Comparison of ENCODE assay signal across 23 cellular contexts in the genomic region with DNA sequence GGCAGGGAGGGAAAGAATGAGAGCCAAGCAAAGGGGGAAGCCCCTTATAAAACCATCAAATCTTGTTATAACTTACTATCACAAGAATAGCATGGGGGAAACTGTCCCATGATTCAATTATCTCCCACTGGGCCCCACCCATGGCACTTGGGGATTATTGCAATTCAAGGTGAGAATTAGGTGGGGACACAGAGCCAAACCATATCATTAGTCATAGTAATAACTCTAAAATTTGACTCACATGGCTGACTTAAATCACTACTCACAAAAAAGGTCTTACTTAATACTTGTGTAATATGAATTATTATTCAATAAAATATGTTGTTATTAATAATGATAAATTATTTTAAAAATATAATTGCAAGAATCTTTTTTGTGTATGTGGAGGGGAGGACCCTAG.
"Had no signal": no experiment of that assay in that cellular context is flagged by ENCODE, and none has a peak within 500 bp of the region (broad histone marks: within the 10 kb centered on the region; RNA-seq: fewer than 3 reads in every experiment).

No MANE protein-coding gene starts in this region.

- H3K36me3 ChIP-seq: lower lobe of right lung, ovary, sigmoid colon, suprapubic skin, transverse colon, upper lobe of right lung, uterus had no signal

- H3K27me3 Mint-ChIP-seq: effector memory CD8-positive, alpha-beta T cell; stimulated activated naive B cell treated with anti-CD40 and anti-IgM and Interleukin-4, amounts not matched to agents 10 μg/mL and 1 μg/mL and 100 μg/mL, for 72 hours; stimulated activated naive CD8-positive, alpha-beta T cell treated with anti-CD3 and anti-CD28 coated beads, Interleukin-15, amount 100 ng/mL, for 72 hours had no signal

- ATAC-seq: effector memory CD8-positive, alpha-beta T cell; left colon; left ventricle myocardium superior; lower lobe of right lung; natural killer cell; psoas muscle; right cardiac atrium; stimulated activated naive B cell treated with anti-CD40 and anti-IgM and Interleukin-4, amounts not matched to agents 10 μg/mL and 1 μg/mL and 100 μg/mL, for 72 hours; stimulated activated naive CD8-positive, alpha-beta T cell treated with anti-CD3 and anti-CD28 coated beads, Interleukin-15, amount 100 ng/mL, for 72 hours; upper lobe of right lung had no signal

- H3K27me3 ChIP-seq: ovary, sigmoid colon, suprapubic skin, transverse colon, upper lobe of right lung, uterus had no signal

- H3K4me1 Mint-ChIP-seq: memory B cell; stimulated activated naive B cell treated with anti-CD40 and anti-IgM and Interleukin-4, amounts not matched to agents 10 μg/mL and 1 μg/mL and 100 μg/mL, for 72 hours; stimulated activated naive CD8-positive, alpha-beta T cell treated with anti-CD3 and anti-CD28 coated beads, Interleukin-15, amount 100 ng/mL, for 72 hours had no signal

- H3K4me1 ChIP-seq: lower lobe of right lung, psoas muscle, sigmoid colon, suprapubic skin, transverse colon, upper lobe of right lung, uterus had no signal

- H3K9me3 ChIP-seq: lower lobe of right lung, ovary, psoas muscle, sigmoid colon, suprapubic skin, transverse colon, upper lobe of right lung, uterus had no signal

- H3K36me3 Mint-ChIP-seq: immature natural killer cell; memory B cell; natural killer cell; stimulated activated naive B cell treated with anti-CD40 and anti-IgM and Interleukin-4, amounts not matched to agents 10 μg/mL and 1 μg/mL and 100 μg/mL, for 72 hours had no signal

- DNase-seq: cortex of kidney; effector memory CD8-positive, alpha-beta T cell; hypothalamus; immature natural killer cell; islet precursor cell; kidney glomerular epithelial cell; left colon; left ventricle myocardium superior; lower lobe of right lung; natural killer cell; occipital lobe; ovary; posterior cingulate gyrus; psoas muscle; right cardiac atrium; sigmoid colon; stimulated activated naive B cell treated with anti-CD40 and anti-IgM and Interleukin-4, amounts not matched to agents 10 μg/mL and 1 μg/mL and 100 μg/mL, for 72 hours; transverse colon; upper lobe of right lung; uterus had no signal

- H3K27ac Mint-ChIP-seq: effector memory CD8-positive, alpha-beta T cell; immature natural killer cell; memory B cell; natural killer cell; stimulated activated naive B cell treated with anti-CD40 and anti-IgM and Interleukin-4, amounts not matched to agents 10 μg/mL and 1 μg/mL and 100 μg/mL, for 72 hours; stimulated activated naive CD8-positive, alpha-beta T cell treated with anti-CD3 and anti-CD28 coated beads, Interleukin-15, amount 100 ng/mL, for 72 hours had no signal

- H3K27ac ChIP-seq: lower lobe of right lung, ovary, psoas muscle, sigmoid colon, suprapubic skin, transverse colon, upper lobe of right lung, uterus had no signal

- H3K4me3 ChIP-seq: lower lobe of right lung, ovary, psoas muscle, sigmoid colon, suprapubic skin, transverse colon, upper lobe of right lung, uterus had no signal

- H3K4me3 Mint-ChIP-seq: effector memory CD8-positive, alpha-beta T cell; immature natural killer cell; memory B cell; natural killer cell; stimulated activated naive B cell treated with anti-CD40 and anti-IgM and Interleukin-4, amounts not matched to agents 10 μg/mL and 1 μg/mL and 100 μg/mL, for 72 hours; stimulated activated naive CD8-positive, alpha-beta T cell treated with anti-CD3 and anti-CD28 coated beads, Interleukin-15, amount 100 ng/mL, for 72 hours had no signal

- H3K9me3 Mint-ChIP-seq: memory B cell had no signal
